Comparison of ENCODE assay signal across 8 cellular contexts in the genomic region with DNA sequence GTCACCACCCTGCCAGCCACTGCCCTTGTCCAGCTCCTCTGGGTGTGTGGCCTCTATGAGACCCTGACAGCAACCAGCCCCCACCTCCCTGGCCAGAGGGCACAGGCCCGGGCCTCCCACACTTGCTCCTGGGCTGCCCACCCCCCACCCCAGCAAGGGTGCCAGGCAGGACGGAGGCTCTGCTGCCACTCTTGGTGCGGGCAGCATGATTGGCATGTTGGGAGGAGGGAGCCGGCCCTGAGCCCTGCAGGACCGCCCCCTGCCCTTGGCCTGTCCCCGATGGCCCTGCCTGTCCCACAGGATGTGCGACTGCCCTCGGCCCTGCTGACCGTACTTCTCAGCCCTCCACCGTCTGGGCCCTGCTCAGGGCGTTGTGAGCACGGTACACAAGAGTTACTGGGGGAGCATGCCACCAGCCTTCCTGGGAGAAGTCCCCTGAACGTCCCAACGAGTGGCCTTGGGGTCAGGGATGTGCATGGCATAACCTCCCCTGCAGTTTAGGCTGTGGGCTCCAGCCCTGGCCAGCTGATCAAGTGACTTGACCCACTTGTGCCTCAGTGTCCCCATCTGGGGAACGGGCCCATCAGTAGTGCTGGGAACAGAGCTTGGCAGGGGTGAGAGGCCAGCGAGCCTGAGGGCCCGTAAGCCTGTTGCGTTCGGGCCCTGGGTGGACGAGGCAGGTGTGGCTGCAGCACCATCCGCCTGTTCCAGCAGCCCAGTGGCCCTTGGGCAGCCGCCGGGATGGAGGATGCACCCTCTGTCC. TPM values are rescaled to one million over a fixed set of nuclear protein-coding genes. Genes with fewer than 3 reads are reported as not detected.
DNase-seq lines count a peak whose midpoint lies in the region; ATAC-seq and TF ChIP-seq lines count a peak whose summit lies in the region.
"Had no signal": no experiment of that assay in that cellular context is flagged by ENCODE, and none has a peak within 500 bp of the region (broad histone marks: within the 10 kb centered on the region; RNA-seq: fewer than 3 reads in every experiment).

No MANE protein-coding gene starts in this region.

- no peaks in the 10 kb centered on the region for H4K20me1 ChIP-seq in DOHH2 (ENCODE audit: control insufficient read depth, insufficient read depth, low read depth, low read length)

- peaks cover 32% of the 10 kb centered on the region for H3K4me1 Mint-ChIP-seq in neural crest cell

- no peaks in the 10 kb centered on the region for H3K36me3 ChIP-seq in DOHH2 (ENCODE audit: control insufficient read depth, low read length)
- H3K36me3 ChIP-seq: right lobe of liver had no signal

- peaks cover 5% of the 10 kb centered on the region for H3K27me3 Mint-ChIP-seq in neural crest cell (ENCODE audit: low read depth)
- H3K27me3 Mint-ChIP-seq: activated naive CD4-positive, alpha-beta T cell treated with anti-CD3 and anti-CD28 coated beads, Interleukin-2, amount 10 ng/mL, durations not matched to agents 7 days and 5 days had no signal

- peak overlapping the region; percentile 81 for H3K27ac Mint-ChIP-seq in neural crest cell (ENCODE audit: unreplicated experiment)
- H3K27ac Mint-ChIP-seq: activated naive CD4-positive, alpha-beta T cell treated with anti-CD3 and anti-CD28 coated beads, Interleukin-2, amount 10 ng/mL, durations not matched to agents 7 days and 5 days had no signal

- no peaks in the 10 kb centered on the region for H3K9me3 ChIP-seq in DOHH2 (ENCODE audit: control insufficient read depth, insufficient read depth, low read length)
- H3K9me3 ChIP-seq: right lobe of liver had no signal

- no peaks in the 10 kb centered on the region for H3K9me3 Mint-ChIP-seq in neural crest cell
- H3K9me3 Mint-ChIP-seq: activated naive CD4-positive, alpha-beta T cell treated with anti-CD3 and anti-CD28 coated beads, Interleukin-2, amount 10 ng/mL, durations not matched to agents 7 days and 5 days had no signal

- H3K4me3 ChIP-seq in DOHH2 (ENCODE audit: low read length) (no peak overlapping the region), epithelial cell of proximal tubule (ENCODE audit: low read depth, low read length) (peak overlapping the region; percentile 53)

- DNase-seq in epithelial cell of proximal tubule (ENCODE audit: low read depth) (no peak), neural crest cell (ENCODE audit: low read depth, low spot score) (no peak), mesenteric fat pad (ENCODE audit: low spot score) (no peak), NCI-H1417 treated with DMSO at 0.1 percent for 48 hours (lab: John Stamatoyannopoulos, UW) (no peak)

- H3K4me2 ChIP-seq in DOHH2 (ENCODE audit: low read length): peak overlapping the region; percentile 35

- no peak for ATAC-seq in GM18502 (IDR thresholded peaks at IDR 0.05; ENCODE audit: poor library complexity, unreplicated experiment)

- no peaks in the 10 kb centered on the region for H3K27me3 ChIP-seq in DOHH2 (ENCODE audit: control insufficient read depth, low read length)
- H3K27me3 ChIP-seq: right lobe of liver had no signal

- H3K4me3 Mint-ChIP-seq in neural crest cell: peak overlapping the region; percentile 80
- H3K4me3 Mint-ChIP-seq: activated naive CD4-positive, alpha-beta T cell treated with anti-CD3 and anti-CD28 coated beads, Interleukin-2, amount 10 ng/mL, durations not matched to agents 7 days and 5 days had no signal

- no peaks in the 10 kb centered on the region for H3K79me2 ChIP-seq in DOHH2 (ENCODE audit: control insufficient read depth, low read length)

- peaks cover 9% of the 10 kb centered on the region; the same call in 1 of the 2 replicates for H3K4me1 ChIP-seq in DOHH2 (ENCODE audit: control insufficient read depth, low read length)
- H3K4me1 ChIP-seq: right lobe of liver had no signal

- H3K9me2 ChIP-seq in DOHH2 (replicated peaks; ENCODE audit: control insufficient read depth, low read length): no peaks in the 10 kb centered on the region

- H3K27ac ChIP-seq in DOHH2 (ENCODE audit: low read depth, low read length): no peak overlapping the region
- H3K27ac ChIP-seq: right lobe of liver had no signal

- no peaks in the 10 kb centered on the region for H3K36me3 Mint-ChIP-seq in neural crest cell (ENCODE audit: low read depth)
- H3K36me3 Mint-ChIP-seq: activated naive CD4-positive, alpha-beta T cell treated with anti-CD3 and anti-CD28 coated beads, Interleukin-2, amount 10 ng/mL, durations not matched to agents 7 days and 5 days had no signal

- TF ChIP-seq CTCF in DOHH2 (IDR thresholded peaks at IDR 0.05; ENCODE audit: low read depth, low read length, poor library complexity, severe bottlenecking): no peak
- no peak for TF ChIP-seq CTCF in epithelial cell of proximal tubule (conservative IDR thresholded peaks at IDR 0.05; ENCODE audit: low read depth, low read length)
- no peak for TF ChIP-seq CTCF in neural crest cell (conservative IDR thresholded peaks at IDR 0.05)

- no peaks in the 10 kb centered on the region for H3F3A ChIP-seq in DOHH2 (ENCODE audit: control insufficient read depth, insufficient read depth)

RNA-seq across cellular contexts. Expression of a gene that starts 16.0 kb away (rescaled TPM):
- total RNA-seq in epithelial cell of proximal tubule (21.1 and 28.2 TPM in 2 replicates), neural crest cell (50.8 and 56.7 TPM in 2 replicates), mesenteric fat pad (11.0 TPM)

RNA-seq across cellular contexts. Expression of a gene that starts 20.2 kb away (rescaled TPM):
- total RNA-seq in epithelial cell of proximal tubule: 67.2 and 73.6 TPM in 2 replicates
- 21.3 and 21.7 TPM in 2 replicates for total RNA-seq in neural crest cell
- 22.6 TPM for total RNA-seq in mesenteric fat pad

RNA-seq across cellular contexts. Expression of a gene that starts 30.2 kb away (rescaled TPM):
- total RNA-seq in epithelial cell of proximal tubule (1.2 and 1.4 TPM in 2 replicates), neural crest cell (1.3 and 1.4 TPM in 2 replicates), mesenteric fat pad (4.3 TPM)

RNA-seq across cellular contexts. Expression of a gene that starts 39.4 kb away (rescaled TPM):
- 0.75 TPM in 1 of 2 replicates, not detected in the other for total RNA-seq in epithelial cell of proximal tubule
- total RNA-seq in neural crest cell: 0.07 TPM in 1 of 2 replicates, not detected in the other
- total RNA-seq in mesenteric fat pad: not detected

RNA-seq across cellular contexts. Expression of a gene that starts 56.7 kb away (rescaled TPM):
- total RNA-seq in epithelial cell of proximal tubule (15.0 and 22.4 TPM in 2 replicates), neural crest cell (18.2 and 19.0 TPM in 2 replicates), mesenteric fat pad (6.3 TPM)
